8 cellular contexts compared by ENCODE assay signal in the genomic region with DNA sequence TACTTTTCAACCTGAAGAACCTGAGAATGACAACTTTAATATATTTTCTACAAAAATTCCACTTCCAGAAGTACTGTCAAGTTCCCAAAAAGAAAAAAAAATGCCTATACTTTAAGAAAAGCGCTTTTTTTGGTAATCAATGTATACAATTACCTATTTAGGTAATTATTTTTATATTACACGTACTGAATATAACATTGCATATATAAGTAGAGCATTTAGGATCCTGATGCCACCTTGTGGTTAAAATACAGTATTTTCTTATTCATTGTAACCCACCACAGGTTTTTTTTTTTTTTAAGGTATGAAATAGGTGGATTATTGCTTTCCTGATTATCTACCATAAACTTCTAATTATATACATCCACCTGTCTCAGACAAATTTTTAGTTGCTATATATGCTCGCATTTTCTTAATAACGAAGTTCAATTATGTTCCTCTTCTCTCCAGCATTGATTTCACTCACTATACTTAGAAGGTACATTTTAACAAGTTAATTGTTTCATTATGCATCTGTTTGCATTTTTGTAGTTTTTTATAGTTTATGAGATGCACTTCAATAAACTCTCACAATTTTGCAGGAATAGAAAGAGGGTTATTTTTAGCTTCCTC. TPM values are rescaled to one million over a fixed set of nuclear protein-coding genes. Genes with fewer than 3 reads are reported as not detected.
DNase-seq lines count a peak whose midpoint lies in the region; ATAC-seq, FAIRE-seq and TF ChIP-seq lines count a peak whose summit lies in the region.

No MANE protein-coding gene starts in this region.

- intact Hi-C loops in Right ventricle myocardium superior (cut with DNase I) = no loop called here

- no peaks in the 10 kb centered on the region for H3K9me3 ChIP-seq in cardiac muscle cell (ENCODE audit: low read depth)
- H3K9me3 ChIP-seq in astrocyte (ENCODE audit: insufficient read depth, low read depth, low read length) = no peaks in the 10 kb centered on the region

- H3K4me3 ChIP-seq in cardiac muscle cell = no peak overlapping the region
- H3K4me3 ChIP-seq in astrocyte (ENCODE audit: insufficient read depth, low read depth, low read length) = no peak overlapping the region

- H3K9me3 Mint-ChIP-seq in astrocyte (ENCODE audit: unreplicated experiment) = no peaks in the 10 kb centered on the region
- H3K9me3 Mint-ChIP-seq in activated T-cell treated with anti-CD3 and anti-CD28 coated beads, Interleukin-2, amount 50 U/mL, for 4 hours = no peaks in the 10 kb centered on the region

- H3K36me3 ChIP-seq in cardiac muscle cell (peaks cover 21% of the 10 kb centered on the region), astrocyte (ENCODE audit: insufficient read depth, low read length) (peaks cover 5% of the 10 kb centered on the region)

- H3K4me1 Mint-ChIP-seq in astrocyte (ENCODE audit: low read depth, unreplicated experiment) = no peaks in the 10 kb centered on the region
- H3K4me1 Mint-ChIP-seq in activated T-cell treated with anti-CD3 and anti-CD28 coated beads, Interleukin-2, amount 50 U/mL, for 4 hours (ENCODE audit: low read depth) = peaks cover 10% of the 10 kb centered on the region

- peaks cover 7% of the 10 kb centered on the region for H3K4me1 ChIP-seq in cardiac muscle cell (ENCODE audit: low read depth)
- H3K4me1 ChIP-seq in astrocyte (ENCODE audit: insufficient read depth, low read length) = no peaks in the 10 kb centered on the region

- no peak overlapping the region for H3K27ac Mint-ChIP-seq in astrocyte (ENCODE audit: unreplicated experiment)

- H3K4me3 Mint-ChIP-seq in astrocyte (ENCODE audit: unreplicated experiment) = no peak overlapping the region
- H3K4me3 Mint-ChIP-seq in activated T-cell treated with anti-CD3 and anti-CD28 coated beads, Interleukin-2, amount 50 U/mL, for 4 hours = no peak overlapping the region

- peaks cover 11% of the 10 kb centered on the region for H3K79me2 ChIP-seq in astrocyte (ENCODE audit: insufficient read depth, low read length)

- H4K20me1 ChIP-seq in astrocyte (ENCODE audit: insufficient read depth, low read length) = no peaks in the 10 kb centered on the region

- no peak overlapping the region for H3K9ac ChIP-seq in astrocyte (ENCODE audit: low read length)

- H3K36me3 Mint-ChIP-seq in astrocyte (ENCODE audit: low read depth, unreplicated experiment) = no peaks in the 10 kb centered on the region
- H3K36me3 Mint-ChIP-seq in activated T-cell treated with anti-CD3 and anti-CD28 coated beads, Interleukin-2, amount 50 U/mL, for 4 hours (ENCODE audit: insufficient read depth) = peaks cover 10% of the 10 kb centered on the region

- H3K27ac ChIP-seq in cardiac muscle cell (no peak overlapping the region), astrocyte (ENCODE audit: low read depth, low read length) (no peak overlapping the region)

- TF ChIP-seq CTCF in cardiac muscle cell (IDR thresholded peaks at IDR 0.05; ENCODE audit: low read depth, low read length) (peak; percentile 49), LNCAP (IDR thresholded peaks at IDR 0.05) (peak; percentile 49), astrocyte (IDR thresholded peaks at IDR 0.05; ENCODE audit: insufficient read depth, low read depth, low read length) (peak; percentile 41)

- FAIRE-seq in astrocyte (lab: Jason Lieb, UNC) = no peak

- no peak overlapping the region for H3K4me2 ChIP-seq in astrocyte (ENCODE audit: low read length)

- no peaks in the 10 kb centered on the region for H3K27me3 ChIP-seq in cardiac muscle cell
- H3K27me3 ChIP-seq in astrocyte (ENCODE audit: insufficient read depth, low read length) = no peaks in the 10 kb centered on the region

- ATAC-seq in Right ventricle myocardium superior (ENCODE audit: poor library complexity) (no peak), HG03039 (IDR thresholded peaks at IDR 0.05; ENCODE audit: unreplicated experiment) (no peak)
- no peak for ATAC-seq in activated T-cell treated with anti-CD3 and anti-CD28 coated beads, Interleukin-2, amount 50 U/mL, for 4 hours

- no peak overlapping the region for H2AFZ ChIP-seq in astrocyte (ENCODE audit: low read depth, low read length)

- H3K27me3 Mint-ChIP-seq in astrocyte (ENCODE audit: low read depth, unreplicated experiment) = no peaks in the 10 kb centered on the region
- H3K27me3 Mint-ChIP-seq in activated T-cell treated with anti-CD3 and anti-CD28 coated beads, Interleukin-2, amount 50 U/mL, for 4 hours (ENCODE audit: low read depth) = no peaks in the 10 kb centered on the region

- peak; percentile 33 to 55 for DNase-seq in cardiac muscle cell (ENCODE audit: low read depth in 1 of 2, low spot score in 1 of 2)
- DNase-seq in Right ventricle myocardium superior = no peak
- DNase-seq in astrocyte (ENCODE audit: low read depth) = peak; percentile 5
- DNase-seq in myocyte (ENCODE audit: low read depth) = peak; percentile 11
- no peak for DNase-seq in activated T-cell treated with anti-CD3 and anti-CD28 coated beads, Interleukin-2, amount 50 U/mL, for 4 hours
- DNase-seq in activated CD4-positive, alpha-beta T cell treated with anti-CD3 and anti-CD28 coated beads, Interleukin-2, amount 50 U/mL, for 1 hour = no peak

RNA-seq across cellular contexts. Expression of a gene that starts 5.2 kb away (rescaled TPM):
- total RNA-seq in cardiac muscle cell (20.3 and 20.8 TPM in 2 replicates), Right ventricle myocardium superior (5.3 TPM), astrocyte (21.0 and 22.9 TPM in 2 replicates), myocyte (1.2 and 1.7 TPM in 2 replicates)
- polyA plus RNA-seq in cardiac muscle cell = 39.3 and 41.9 TPM in 2 replicates
- polyA plus RNA-seq in myocyte (2012) = 1.6 TPM
- total RNA-seq in activated T-cell treated with anti-CD3 and anti-CD28 coated beads, Interleukin-2, amount 50 U/mL, for 4 hours = 10 to 100 TPM in 1 of 3 donors, 1 to 10 TPM in 2; 7.6 to 10.9 (median 9.8) TPM

Comparison
In these comparisons a context has a peak if more than half of its experiments do, and no peak if none do; other contexts are left out.
1. DNase-seq: peak in cardiac muscle cell (2 of 2), astrocyte (single experiment) and myocyte (single experiment); none in Right ventricle myocardium superior (single experiment), activated T-cell treated with anti-CD3 and anti-CD28 coated beads, Interleukin-2, amount 50 U/mL, for 4 hours (single experiment) and activated CD4-positive, alpha-beta T cell treated with anti-CD3 and anti-CD28 coated beads, Interleukin-2, amount 50 U/mL, for 1 hour (single experiment).
2. Peak in every context shown above with its lines, with median percentiles within 50 percentile points of each other: CTCF ChIP-seq.